Comparison of ENCODE assay signal across 7 cellular contexts in the genomic region with DNA sequence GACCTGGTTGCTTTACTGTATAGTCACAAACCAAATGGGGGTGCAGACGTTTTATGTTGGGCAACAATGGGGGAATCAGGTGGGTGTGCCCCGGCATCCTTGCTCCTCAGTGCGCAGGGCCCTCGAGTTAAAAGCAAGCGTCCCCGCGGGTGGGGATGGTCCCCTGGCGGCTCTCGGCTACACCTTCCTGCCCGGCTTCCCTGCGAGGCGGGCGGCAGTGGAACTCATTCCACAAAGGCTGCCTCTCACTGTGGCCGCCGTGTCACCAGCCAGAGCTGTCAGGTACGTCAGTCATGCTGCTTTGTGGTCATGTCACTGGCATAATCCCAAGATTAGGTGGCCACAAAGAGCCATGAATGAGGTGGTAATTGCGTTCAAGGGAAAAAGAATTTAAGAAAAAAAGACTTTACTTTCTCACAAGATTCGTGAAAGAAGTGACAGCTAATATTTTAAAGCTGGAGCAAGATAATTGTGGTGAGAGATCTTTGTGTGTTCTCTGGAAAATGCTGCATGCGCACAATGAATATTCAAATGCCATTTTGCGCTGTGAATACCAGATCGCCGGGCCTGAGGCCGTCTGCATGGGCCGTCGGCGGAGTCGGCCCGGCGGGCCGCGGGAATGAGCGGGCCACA.
DNase-seq lines count a peak whose midpoint lies in the region; ATAC-seq, FAIRE-seq and TF ChIP-seq lines count a peak whose summit lies in the region.

No MANE protein-coding gene starts in this region.

- H3K4me1 ChIP-seq in astrocyte (ENCODE audit: insufficient read depth, low read length) (peaks cover 14% of the 10 kb centered on the region), thymus (ENCODE audit: control insufficient read depth, insufficient read depth, low read length) (peaks cover 2% of the 10 kb centered on the region)

- no peak overlapping the region for H3K27ac Mint-ChIP-seq in astrocyte (ENCODE audit: unreplicated experiment)

- no peak overlapping the region for H3K4me3 Mint-ChIP-seq in astrocyte (ENCODE audit: unreplicated experiment)

- H3K27ac ChIP-seq in astrocyte (ENCODE audit: low read depth, low read length) (no peak overlapping the region), thymus (ENCODE audit: low read depth) (no peak overlapping the region)

- no peak for FAIRE-seq in astrocyte (lab: Jason Lieb, UNC)

- peaks cover 6% of the 10 kb centered on the region for H3K36me3 Mint-ChIP-seq in astrocyte (ENCODE audit: low read depth, unreplicated experiment)

- H3K9me3 ChIP-seq in astrocyte (ENCODE audit: insufficient read depth, low read depth, low read length): no peaks in the 10 kb centered on the region
- H3K9me3 ChIP-seq in thymus (ENCODE audit: control insufficient read depth): no peaks in the 10 kb centered on the region

- TF ChIP-seq CTCF in astrocyte (IDR thresholded peaks at IDR 0.05; ENCODE audit: insufficient read depth, low read depth, low read length): no peak

- H2AFZ ChIP-seq in astrocyte (ENCODE audit: low read depth, low read length): peak overlapping the region; percentile 75

- H3K4me3 ChIP-seq in astrocyte (ENCODE audit: insufficient read depth, low read depth, low read length): peak overlapping the region; percentile 59
- peak overlapping the region; percentile 70 for H3K4me3 ChIP-seq in thymus (ENCODE audit: low read length)

- no peaks in the 10 kb centered on the region for H4K20me1 ChIP-seq in astrocyte (ENCODE audit: insufficient read depth, low read length)

- WGBS in thymus: 47% methylated on average over 32 of the region's 32 CpGs

- H3K27me3 ChIP-seq in astrocyte (ENCODE audit: insufficient read depth, low read length) (peaks cover 3% of the 10 kb centered on the region), thymus (ENCODE audit: control insufficient read depth, insufficient read depth) (no peaks in the 10 kb centered on the region)

- no peaks in the 10 kb centered on the region for H3K4me1 Mint-ChIP-seq in astrocyte (ENCODE audit: low read depth, unreplicated experiment)

- peaks cover 8% of the 10 kb centered on the region for H3K9me3 Mint-ChIP-seq in astrocyte (ENCODE audit: unreplicated experiment)

- DNase-seq in NCI-H1105 treated with DMSO at 0.1 percent for 48 hours (lab: John Stamatoyannopoulos, UW) (peak; percentile 42), astrocyte (ENCODE audit: low read depth) (peak; percentile 31), medulla oblongata (ENCODE audit: extremely low spot score) (peak; percentile 9), kidney glomerular epithelial cell (lab: John Stamatoyannopoulos, UW) (no peak)

- peak overlapping the region; percentile 70 for H3K9ac ChIP-seq in astrocyte (ENCODE audit: low read length)

- H3K27me3 Mint-ChIP-seq in astrocyte (ENCODE audit: low read depth, unreplicated experiment): peaks cover 13% of the 10 kb centered on the region

- no peaks in the 10 kb centered on the region for H3K79me2 ChIP-seq in astrocyte (ENCODE audit: insufficient read depth, low read length)

- no peaks in the 10 kb centered on the region for H3K36me3 ChIP-seq in astrocyte (ENCODE audit: insufficient read depth, low read length)
- H3K36me3 ChIP-seq in thymus (ENCODE audit: control insufficient read depth, insufficient read depth): peaks cover 12% of the 10 kb centered on the region

- ATAC-seq in GM19023 (IDR thresholded peaks at IDR 0.05; ENCODE audit: unreplicated experiment): peak; percentile 12
- ATAC-seq in HG03378 (IDR thresholded peaks at IDR 0.05; ENCODE audit: unreplicated experiment): no peak

- peak overlapping the region; percentile 92 for H3K4me2 ChIP-seq in astrocyte (ENCODE audit: low read length)
